In the genomic region with DNA sequence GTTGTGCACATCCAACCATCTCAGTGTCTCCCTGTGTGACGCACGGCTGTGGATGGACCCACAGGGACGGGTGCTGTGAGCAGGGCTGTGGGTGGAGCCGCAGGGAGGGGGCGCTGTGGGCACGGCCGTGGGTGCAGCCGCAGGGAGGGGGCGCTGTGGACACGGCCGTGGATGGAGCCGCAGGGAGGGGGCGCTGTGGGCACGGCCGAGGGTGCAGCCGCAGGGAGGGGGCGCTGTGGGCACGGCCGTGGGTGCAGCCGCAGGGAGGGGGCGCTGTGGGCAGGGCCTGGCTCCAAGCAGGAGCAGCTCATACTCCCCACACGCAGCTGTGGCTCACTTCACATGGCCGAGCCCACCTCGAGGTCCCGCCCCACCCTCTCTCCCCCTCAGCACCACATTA, we compare ENCODE assay signal across 8 cellular contexts. TPM values are rescaled to one million over a fixed set of nuclear protein-coding genes. Genes with fewer than 3 reads are reported as not detected.
DNase-seq lines count a peak whose midpoint lies in the region; ATAC-seq, FAIRE-seq and TF ChIP-seq lines count a peak whose summit lies in the region.

No MANE protein-coding gene starts in this region.

- H3K4ac ChIP-seq in mesenchymal stem cell (ENCODE audit: low read depth in 1 of 2, low read length in 2 of 2), result no peak overlapping the region

- intact Hi-C loops in left ventricle myocardium inferior (cut with micrococcal nuclease) (no loop called here), sigmoid colon (cut with DNase I) (no loop called here)

- H3K79me2 ChIP-seq in MM.1S (ENCODE audit: low read length), result no peaks in the 10 kb centered on the region

- H3K79me1 ChIP-seq in mesenchymal stem cell (replicated peaks; ENCODE audit: low read length, poor library complexity, severe bottlenecking), result peaks cover 16% of the 10 kb centered on the region

- H3K9me3 ChIP-seq in MM.1S (replicated peaks; ENCODE audit: insufficient read depth, low read length) (no peaks in the 10 kb centered on the region), left ventricle myocardium inferior (replicated peaks) (no peaks in the 10 kb centered on the region), sigmoid colon (no peaks in the 10 kb centered on the region), mesenchymal stem cell (ENCODE audit: control insufficient read depth, low read length) (no peaks in the 10 kb centered on the region)

- H2BK15ac ChIP-seq in mesenchymal stem cell (ENCODE audit: low read depth, poor library complexity, severe bottlenecking), result no peak overlapping the region

- H3K4me3 ChIP-seq in MM.1S (ENCODE audit: low read length) (peak overlapping the region; percentile 12; the same call in 1 of the 2 replicates), left ventricle myocardium inferior (no peak overlapping the region), sigmoid colon (no peak overlapping the region), mesenchymal stem cell (ENCODE audit: insufficient read depth in 1 of 2, low read depth in 1 of 2, low read length in 2 of 2) (peak overlapping the region in 1 of 2 experiments; percentile 19)

- TF ChIP-seq CTCF in D721Med (IDR thresholded peaks at IDR 0.05; ENCODE audit: insufficient read depth, missing control alignments) (peak; percentile 22), MM.1S (IDR thresholded peaks at IDR 0.05; ENCODE audit: low read length) (peak; percentile 100), left ventricle myocardium inferior (IDR thresholded peaks at IDR 0.05; ENCODE audit: borderline replicate concordance) (peak; percentile 67), sigmoid colon (IDR thresholded peaks at IDR 0.05) (peak in 1 of 4 experiments; percentile 58)

- H3K4me2 ChIP-seq in MM.1S (ENCODE audit: low read depth, low read length), result peak overlapping the region; percentile 50
- H3K4me2 ChIP-seq in mesenchymal stem cell (ENCODE audit: low read length, poor library complexity, severe bottlenecking), result no peak overlapping the region

- H3K27ac ChIP-seq in MM.1S (ENCODE audit: low read length) (no peak overlapping the region), left ventricle myocardium inferior (replicated peaks) (peak overlapping the region; percentile 36), sigmoid colon (peak overlapping the region; percentile 6 to 65 (median 60)), mesenchymal stem cell (ENCODE audit: low read length, poor library complexity, severe bottlenecking) (no peak overlapping the region)

- peaks cover 11% of the 10 kb centered on the region; the same call in 1 of the 2 replicates for H3K4me1 ChIP-seq in MM.1S (ENCODE audit: low read length)
- peaks cover 25% of the 10 kb centered on the region for H3K4me1 ChIP-seq in left ventricle myocardium inferior
- H3K4me1 ChIP-seq in sigmoid colon, result peaks cover 0 to 19% (median 18%) of the 10 kb centered on the region in 4 donors
- peaks cover 31% of the 10 kb centered on the region for H3K4me1 ChIP-seq in mesenchymal stem cell (ENCODE audit: control insufficient read depth, insufficient read depth, low read depth, low read length)

- H2AFZ ChIP-seq in MM.1S (ENCODE audit: low read length) (no peak overlapping the region), mesenchymal stem cell (ENCODE audit: low read depth, low read length) (no peak overlapping the region)

- 60 to 70% methylated on average over 25 of the region's 25 CpGs for WGBS in sigmoid colon, 2 donors
- WGBS in mesenchymal stem cell, result 85% methylated on average over 19 of the region's 25 CpGs

- no peak overlapping the region for H2BK120ac ChIP-seq in mesenchymal stem cell (ENCODE audit: low read depth, low read length)

- no peak overlapping the region for H2BK12ac ChIP-seq in mesenchymal stem cell (ENCODE audit: low read length in 2 of 2)

- H3K9me2 ChIP-seq in MM.1S (replicated peaks; ENCODE audit: insufficient read depth, low read length), result no peaks in the 10 kb centered on the region

- H4K8ac ChIP-seq in mesenchymal stem cell (ENCODE audit: low read length), result no peak overlapping the region

- H2BK5ac ChIP-seq in mesenchymal stem cell (ENCODE audit: low read depth, low read length, poor library complexity, severe bottlenecking), result no peak overlapping the region

- H4K20me1 ChIP-seq in MM.1S (ENCODE audit: insufficient read depth, low read length), result no peaks in the 10 kb centered on the region

- H3K18ac ChIP-seq in mesenchymal stem cell (ENCODE audit: low read depth in 1 of 2, low read length in 2 of 2), result no peak overlapping the region

- H3K36me3 ChIP-seq in MM.1S (replicated peaks; ENCODE audit: insufficient read depth, low read length), result no peaks in the 10 kb centered on the region
- peaks cover 62% of the 10 kb centered on the region for H3K36me3 ChIP-seq in left ventricle myocardium inferior
- H3K36me3 ChIP-seq in sigmoid colon, result peaks cover 37 to 62% (median 52%) of the 10 kb centered on the region in 4 donors
- peaks cover 68 to 81% of the 10 kb centered on the region in 2 experiments for H3K36me3 ChIP-seq in mesenchymal stem cell (ENCODE audit: control insufficient read depth in 1 of 2, insufficient read depth in 2 of 2, low read depth in 1 of 2, low read length in 2 of 2)

- no peak overlapping the region for H4K91ac ChIP-seq in mesenchymal stem cell (ENCODE audit: low read length)

- peak; percentile 56 for ATAC-seq in GM19351 (IDR thresholded peaks at IDR 0.05; ENCODE audit: unreplicated experiment)

- H3F3A ChIP-seq in MM.1S (ENCODE audit: insufficient read depth, low read length), result peaks cover 4% of the 10 kb centered on the region; the same call in 1 of the 2 replicates

- no peak overlapping the region for H3K9ac ChIP-seq in MM.1S (ENCODE audit: low read length)
- no peak overlapping the region for H3K9ac ChIP-seq in mesenchymal stem cell (ENCODE audit: low read length)

- no peak overlapping the region for H2AK5ac ChIP-seq in mesenchymal stem cell (ENCODE audit: low read length, severe bottlenecking)

- TF ChIP-seq EP300 in sigmoid colon (IDR thresholded peaks at IDR 0.05), result no peak

- TF ChIP-seq POLR2A in sigmoid colon (IDR thresholded peaks at IDR 0.05), result no peak

- H3K14ac ChIP-seq in mesenchymal stem cell (ENCODE audit: low read length in 2 of 2), result no peak overlapping the region

- H3K27me3 ChIP-seq in MM.1S (replicated peaks; ENCODE audit: insufficient read depth, low read length), result peaks cover 12% of the 10 kb centered on the region
- peaks cover 11% of the 10 kb centered on the region for H3K27me3 ChIP-seq in left ventricle myocardium inferior (ENCODE audit: low read depth)
- H3K27me3 ChIP-seq in sigmoid colon, result peaks cover 2 to 19% (median 15%) of the 10 kb centered on the region in 3 donors
- H3K27me3 ChIP-seq in mesenchymal stem cell (ENCODE audit: control insufficient read depth in 1 of 2, insufficient read depth in 1 of 2, low read length in 2 of 2), result no peaks in the 10 kb centered on the region

- no peak for DNase-seq in D721Med (ENCODE audit: insufficient read length, low spot score)
- DNase-seq in MM.1S, result peak; percentile 95
- DNase-seq in amniotic epithelial cell (ENCODE audit: low read depth), result peak; percentile 76
- peak; percentile 68 for DNase-seq in left ventricle myocardium inferior
- peak; percentile 87 for DNase-seq in sigmoid colon
- DNase-seq in mesenchymal stem cell, result no peak
- DNase-seq in 8988T, result no peak

- no peak overlapping the region for H3K23ac ChIP-seq in mesenchymal stem cell (ENCODE audit: low read length in 2 of 2)

- FAIRE-seq in D721Med (lab: Jason Lieb, UNC), result no peak

RNA-seq across cellular contexts. Expression of a gene that starts 6.0 kb away (rescaled TPM):
- total RNA-seq in left ventricle myocardium inferior (7.8 TPM), sigmoid colon (1 to 10 TPM in 3 of 4 donors, under 1 TPM in 1; 0.82 to 6.6 (median 4.5) TPM)
- 1 to 10 TPM in 2 of 3 donors, under 1 TPM in 1; 0.23 to 7.3 (median 1.2) TPM for polyA plus RNA-seq in sigmoid colon
- polyA plus RNA-seq in mesenchymal stem cell (2013, experiment 1 of 2), result 5.5 TPM
- polyA plus RNA-seq in mesenchymal stem cell (2013, experiment 2 of 2), result 5.0 TPM

RNA-seq across cellular contexts. Expression of a gene that starts 14.7 kb away (rescaled TPM):
- total RNA-seq in left ventricle myocardium inferior (17.2 TPM), sigmoid colon (1 to 10 TPM; 2.5 to 10.0 (median 6.7) TPM)
- 1 to 10 TPM in 2 of 3 donors, under 1 TPM in 1; 0.60 to 6.0 (median 2.1) TPM for polyA plus RNA-seq in sigmoid colon
- polyA plus RNA-seq in mesenchymal stem cell (2013, experiment 1 of 2), result 34.8 TPM
- polyA plus RNA-seq in mesenchymal stem cell (2013, experiment 2 of 2), result 35.2 TPM

RNA-seq across cellular contexts. Expression of a gene that starts 25.1 kb away (rescaled TPM):
- total RNA-seq in left ventricle myocardium inferior (13.6 TPM), sigmoid colon (10 to 100 TPM in 3 of 4 donors, 1 to 10 TPM in 1; 7.2 to 47.4 (median 14.9) TPM)
- polyA plus RNA-seq in sigmoid colon, result 10 to 100 TPM in 2 of 3 donors, 1 to 10 TPM in 1; 8.8 to 45.9 (median 12.0) TPM
- polyA plus RNA-seq in mesenchymal stem cell (2013, experiment 1 of 2), result 21.1 TPM
- polyA plus RNA-seq in mesenchymal stem cell (2013, experiment 2 of 2), result 19.2 TPM

RNA-seq across cellular contexts. Expression of a gene that starts 31.3 kb away (rescaled TPM):
- total RNA-seq in left ventricle myocardium inferior, result 50.2 TPM
- 100 to 1,000 TPM in 1 of 4 donors, 10 to 100 TPM in 3; 60.4 to 150 (median 68.7) TPM for total RNA-seq in sigmoid colon
- 100 to 1,000 TPM in 1 of 3 donors, 10 to 100 TPM in 2; 18.6 to 142 (median 35.8) TPM for polyA plus RNA-seq in sigmoid colon
- polyA plus RNA-seq in mesenchymal stem cell (2013, experiment 1 of 2), result 242 TPM
- polyA plus RNA-seq in mesenchymal stem cell (2013, experiment 2 of 2), result 231 TPM

RNA-seq across cellular contexts. Expression of a gene that starts 31.3 kb away (rescaled TPM):
- 18.3 TPM for total RNA-seq in left ventricle myocardium inferior
- 10 to 100 TPM; 23.5 to 67.0 (median 28.2) TPM for total RNA-seq in sigmoid colon
- polyA plus RNA-seq in sigmoid colon, result 10 to 100 TPM in 1 of 3 donors, 1 to 10 TPM in 2; 4.6 to 33.4 (median 4.8) TPM
- polyA plus RNA-seq in mesenchymal stem cell (2013, experiment 1 of 2), result 10.1 TPM
- polyA plus RNA-seq in mesenchymal stem cell (2013, experiment 2 of 2), result 9.1 TPM

Comparison
In these comparisons a context has a peak if more than half of its experiments do, and no peak if none do; other contexts are left out.
1. DNase-seq: peak in MM.1S (single experiment), amniotic epithelial cell (single experiment), left ventricle myocardium inferior (single experiment) and sigmoid colon (single experiment); none in D721Med (single experiment), mesenchymal stem cell (single experiment) and 8988T (single experiment).
2. H3K27ac ChIP-seq: peak in left ventricle myocardium inferior (single experiment) and sigmoid colon (4 of 4); none in MM.1S (single experiment) and mesenchymal stem cell (single experiment).